Comparison of ENCODE assay signal across 26 cellular contexts in the genomic region with DNA sequence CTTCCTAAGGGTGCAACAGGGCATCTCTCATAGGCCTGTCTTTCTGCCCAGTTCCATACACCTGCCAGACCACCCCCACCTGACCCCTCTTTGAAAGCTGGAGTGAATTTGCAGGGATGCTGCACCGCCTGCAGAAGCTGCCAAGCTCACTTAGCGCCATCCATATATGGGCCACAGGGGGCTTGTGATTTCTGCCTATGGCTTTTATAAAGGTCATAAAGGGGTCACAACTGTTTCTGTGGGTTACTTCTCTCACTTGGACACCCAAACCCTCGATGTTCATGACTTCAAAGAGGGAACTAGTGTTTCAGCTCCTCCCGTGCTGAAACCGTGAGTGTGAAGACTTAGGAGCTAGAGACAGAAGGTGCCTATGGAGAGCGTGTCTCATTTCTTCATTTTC. TPM values are rescaled to one million over a fixed set of nuclear protein-coding genes. Genes with fewer than 3 reads are reported as not detected.
DNase-seq lines count a peak whose midpoint lies in the region; ATAC-seq, FAIRE-seq and TF ChIP-seq lines count a peak whose summit lies in the region.
"Had no signal": no experiment of that assay in that cellular context is flagged by ENCODE, and none has a peak within 500 bp of the region (broad histone marks: within the 10 kb centered on the region; RNA-seq: fewer than 3 reads in every experiment).

No MANE protein-coding gene starts in this region.

- no peak overlapping the region for H4K8ac ChIP-seq in H1 (ENCODE audit: extremely low read depth, insufficient read depth, low read length)

- no peak overlapping the region for H3K14ac ChIP-seq in H1 (ENCODE audit: insufficient read length)

- H2BK120ac ChIP-seq in H1 (replicated peaks; ENCODE audit: low read depth, low read length), result no peak overlapping the region

- no peaks in the 10 kb centered on the region for H3K79me1 ChIP-seq in H1 (ENCODE audit: low read depth, low read length)

- H3K36me3 ChIP-seq in left ventricle myocardium inferior, result no peaks in the 10 kb centered on the region
- H3K36me3 ChIP-seq in heart left ventricle, result no peaks in the 10 kb centered on the region
- H3K36me3 ChIP-seq in H1 (ENCODE audit: control insufficient read depth in 2 of 4, insufficient read depth in 4 of 4, low read length in 3 of 4), result no peaks in the 10 kb centered on the region
- H3K36me3 ChIP-seq in spleen, result no peaks in the 10 kb centered on the region
- H3K36me3 ChIP-seq: Peyer's patch, SJSA1, upper lobe of left lung had no signal

- H2AK5ac ChIP-seq in H1 (ENCODE audit: low read depth, low read length), result no peak overlapping the region

- H3K79me2 ChIP-seq in H1 (ENCODE audit: control insufficient read depth in 1 of 2, insufficient read depth in 2 of 2, low read length in 2 of 2), result no peaks in the 10 kb centered on the region

- TF ChIP-seq POLR2A in heart left ventricle (IDR thresholded peaks at IDR 0.05) (no peak), H1 (IDR thresholded peaks at IDR 0.05; ENCODE audit: control extremely low read depth in 1 of 2, low read depth in 2 of 2, low read length in 2 of 2) (no peak), spleen (IDR thresholded peaks at IDR 0.05) (no peak)

- no peak overlapping the region for H2BK20ac ChIP-seq in H1 (ENCODE audit: low read length)

- H4K5ac ChIP-seq in H1 (ENCODE audit: insufficient read length, low read depth, low read length), result no peak overlapping the region

- H3K23me2 ChIP-seq in H1 (ENCODE audit: low read depth, low read length), result no peaks in the 10 kb centered on the region

- DNase-seq in left ventricle myocardium inferior (no peak), heart left ventricle (no peak), NOMO-1 treated with dmso at 0.1 percent for 144 hours (lab: John Stamatoyannopoulos, UW; ENCODE audit: unreplicated experiment) (peak; percentile 20), H1 (ENCODE audit: low read depth in 1 of 2, low spot score in 2 of 2) (no peak), spleen (no peak), RCC 7860 (ENCODE audit: low spot score) (no peak)
- DNase-seq in activated CD4-positive, alpha-beta T cell treated with anti-CD3 and anti-CD28 coated beads, Interleukin-2, amount 50 U/mL, for 48 hours, result no peak
- DNase-seq: activated CD4-positive, alpha-beta T cell treated with anti-CD3 and anti-CD28 coated beads for 1 hour; activated effector memory CD4-positive, alpha-beta T cell treated with anti-CD3 and anti-CD28 coated beads, Interleukin-2, amount 50 U/mL, for 16 hours; activated T-cell treated with anti-CD3 and anti-CD28 coated beads, Interleukin-2, amount 50 U/mL, for 1 hour; central memory CD4-positive, alpha-beta T cell; DND-41; islet precursor cell; Kasumi-1; naive thymus-derived CD4-positive, alpha-beta T cell; NCI-H1092; NCI-H1694 treated with DMSO at 0.1 percent for 48 hours; NCI-H2171; Peyer's patch had no signal

- H4K91ac ChIP-seq in H1 (replicated peaks; ENCODE audit: insufficient read length, low read length), result no peak overlapping the region

- no peak overlapping the region for H3K9ac ChIP-seq in H1 (replicated peaks in 1 of 4; ENCODE audit: extremely low read depth in 1 of 4, low read depth in 3 of 4, low read length in 3 of 4)

- H3K56ac ChIP-seq in H1 (replicated peaks; ENCODE audit: insufficient read length, low read depth, low read length), result no peak overlapping the region

- H4K20me1 ChIP-seq in H1 (replicated peaks in 1 of 2; ENCODE audit: control insufficient read depth in 1 of 2, insufficient read depth in 2 of 2, low read length in 2 of 2), result no peaks in the 10 kb centered on the region

- peaks cover 45% of the 10 kb centered on the region for H3K4me1 ChIP-seq in left ventricle myocardium inferior
- peaks cover 12 to 50% (median 36%) of the 10 kb centered on the region in 12 donors for H3K4me1 ChIP-seq in heart left ventricle
- H3K4me1 ChIP-seq in H1 (replicated peaks in 1 of 4; ENCODE audit: control insufficient read depth in 3 of 4, insufficient read depth in 4 of 4, low read length in 3 of 4), result peaks cover 5 to 20% (median 13%) of the 10 kb centered on the region in 4 experiments
- peaks cover 17 to 77% (median 52%) of the 10 kb centered on the region in 6 donors for H3K4me1 ChIP-seq in spleen
- H3K4me1 ChIP-seq: Peyer's patch had no signal

- H3K27me3 ChIP-seq in left ventricle myocardium inferior (ENCODE audit: low read depth) (no peaks in the 10 kb centered on the region), heart left ventricle (no peaks in the 10 kb centered on the region), H1 (replicated peaks in 1 of 4; ENCODE audit: control insufficient read depth in 3 of 4, extremely low read depth in 1 of 4, insufficient read depth in 3 of 4, low read length in 3 of 4) (no peaks in the 10 kb centered on the region; a peak in 1 of 7 replicates), spleen (replicated peaks in 1 of 7) (no peaks in the 10 kb centered on the region)
- H3K27me3 ChIP-seq: Peyer's patch, SJSA1, upper lobe of left lung had no signal

- ATAC-seq in heart left ventricle (no peak), GM19023 (IDR thresholded peaks at IDR 0.05; ENCODE audit: unreplicated experiment) (no peak)
- ATAC-seq: A549 had no signal

- H3K27ac ChIP-seq in left ventricle myocardium inferior (replicated peaks), result peak overlapping the region; percentile 86
- peak overlapping the region in 3 of 12 donors; percentile 68 to 82 (median 72) for H3K27ac ChIP-seq in heart left ventricle
- H3K27ac ChIP-seq in H1 (ENCODE audit: low read depth, low read length), result no peak overlapping the region
- peak overlapping the region in 7 of 8 donors; percentile 45 to 82 (median 69) for H3K27ac ChIP-seq in spleen
- H3K27ac ChIP-seq: A549, SJSA1 had no signal

- H2BK15ac ChIP-seq in H1 (ENCODE audit: low read length), result no peak overlapping the region

- no peak for FAIRE-seq in H1 (lab: Jason Lieb, UNC)
- FAIRE-seq in RCC 7860 (lab: Jason Lieb, UNC), result no peak
- FAIRE-seq: A549, astrocyte, endometrium, GM18507 had no signal

- H3K9me3 ChIP-seq in left ventricle myocardium inferior (replicated peaks) (peaks cover 8% of the 10 kb centered on the region), heart left ventricle (peaks cover 0 to 10% (median 0%) of the 10 kb centered on the region in 12 donors), H1 (ENCODE audit: insufficient read depth in 2 of 2, low read depth in 1 of 2, low read length in 1 of 2) (peaks cover 7 to 10% of the 10 kb centered on the region in 2 experiments; a peak in 3 of 4 replicates), spleen (peaks cover 0 to 11% (median 7%) of the 10 kb centered on the region in 8 donors)
- H3K9me3 ChIP-seq: Peyer's patch, upper lobe of left lung had no signal

- H3K4ac ChIP-seq in H1 (replicated peaks; ENCODE audit: insufficient read length, low read depth, low read length), result no peak overlapping the region

- intact Hi-C loops in left ventricle myocardium inferior (cut with micrococcal nuclease), result no loop called here
- intact Hi-C loops in heart left ventricle (cut with DNase I), result loop anchor here in 1 of 10 donors (10.0 kb wide), 1 partner anchor 436 kb away; no protein-coding TSS in a partner anchor
- intact Hi-C loops in spleen (cut with DNase I; ENCODE audit: low total_unique reads), result no loop called here

- no peak overlapping the region for H2AFZ ChIP-seq in H1 (ENCODE audit: low read length)

- H3K23ac ChIP-seq in H1 (ENCODE audit: insufficient read length), result no peak overlapping the region

- no peak for TF ChIP-seq CTCF in left ventricle myocardium inferior (IDR thresholded peaks at IDR 0.05; ENCODE audit: borderline replicate concordance)
- no peak for TF ChIP-seq CTCF in heart left ventricle (IDR thresholded peaks at IDR 0.05)
- no peak for TF ChIP-seq CTCF in H1 (IDR thresholded peaks at IDR 0.05; ENCODE audit: control extremely low read depth in 1 of 3, insufficient read depth in 1 of 3, low read depth in 1 of 3, low read length in 3 of 3)
- TF ChIP-seq CTCF in spleen (IDR thresholded peaks at IDR 0.05 in 8 of 11, conservative IDR thresholded peaks at IDR 0.05 in 3 of 11), result no peak

- TF ChIP-seq RAD21 in H1 (IDR thresholded peaks at IDR 0.05 in 1 of 2, conservative IDR thresholded peaks at IDR 0.05 in 1 of 2; ENCODE audit: low read depth in 2 of 2, low read length in 2 of 2), result no peak

- H3K4me3 ChIP-seq in left ventricle myocardium inferior (no peak overlapping the region), heart left ventricle (no peak overlapping the region), H1 (ENCODE audit: extremely low read depth in 1 of 4, insufficient read depth in 2 of 4, low read depth in 3 of 4, low read length in 4 of 4) (no peak overlapping the region), spleen (no peak overlapping the region)
- H3K4me3 ChIP-seq: A549, Peyer's patch, SJSA1, upper lobe of left lung had no signal

- POLR2A ChIA-PET in H1 (lab: Charles Lee; ENCODE audit: partially characterized antibody), result interaction anchor here (1.3 to 1.4 kb wide), 2 partner anchors 9 to 101 kb away, joined by 3 read pairs; no protein-coding TSS in a partner anchor

- 0 out of 2 replicates have a peak overlapping the region, but pooled peaks have one; percentile 60 for H2BK12ac ChIP-seq in H1 (ENCODE audit: low read depth, low read length)

- TF ChIP-seq EP300 in H1 (IDR thresholded peaks at IDR 0.05; ENCODE audit: borderline replicate concordance in 1 of 2, low read depth in 2 of 2, low read length in 2 of 2), result no peak

- CTCF ChIA-PET in H1 (lab: Charles Lee; ENCODE audit: partially characterized antibody), result interaction anchor here (0.7 to 4.0 kb wide), 10 partner anchors 11 to 210 kb away, joined by 3 to 34 read pairs (median 4); no protein-coding TSS in a partner anchor

- no peak overlapping the region for H2BK5ac ChIP-seq in H1 (ENCODE audit: low read depth, low read length)

- no peak overlapping the region for H3K4me2 ChIP-seq in H1 (ENCODE audit: insufficient read depth in 1 of 2, low read depth in 2 of 2, low read length in 2 of 2)
- H3K4me2 ChIP-seq: A549 had no signal

- 89 to 94% (median 89%) methylated on average over 6 of the region's 6 CpGs for WGBS in heart left ventricle, 4 donors
- 97% methylated on average over 6 of the region's 6 CpGs; no CpG with 5 or more reads in 1 of the 2 experiments for WGBS in H1 (ENCODE audit: extremely low coverage in 1 of 2, insufficient coverage in 1 of 2, insufficient read length in 1 of 2, insufficient replicate concordance in 2 of 2, low coverage in 1 of 2, low lambda C conversion rate in 2 of 2, missing lambda C conversion rate in 1 of 2), 2 experiments
- 69 to 77% (median 73%) methylated on average over 6 of the region's 6 CpGs for WGBS in spleen, 5 donors

- H3K18ac ChIP-seq in H1 (ENCODE audit: extremely low read depth, low read length), result no peak overlapping the region

RNA-seq across cellular contexts. Expression of a gene that starts 23.9 kb away (rescaled TPM):
- total RNA-seq in left ventricle myocardium inferior, result 5.3 TPM
- total RNA-seq in heart left ventricle, result 10 to 100 TPM in 1 of 9 donors, 1 to 10 TPM in 8; 4.0 to 13.2 (median 5.5) TPM
- 1 to 10 TPM; 2.2 to 4.0 TPM for polyA plus RNA-seq in heart left ventricle
- total RNA-seq in H1 (2021; fragmentation: NEBNext Ultra II Directional; extraction: Animal tissue kit (Norgen Biotek cat#: 25700)), result 19.0 and 19.6 TPM in 2 replicates
- polyA plus RNA-seq in H1 (2011; rRNA removed), result 9.6 and 13.6 TPM in 2 replicates
- polyA plus RNA-seq in H1 (2011; cell fraction: cytosol; rRNA removed), result 14.1 TPM
- polyA plus RNA-seq in H1 (2011; cell fraction: nucleus; rRNA removed), result 14.5 TPM
- 12.3 to 15.0 TPM (median 12.8 TPM) in 4 replicates for polyA plus RNA-seq in H1 (2012, experiment 1 of 2)
- polyA plus RNA-seq in H1 (2012, experiment 2 of 2), result 6.5 TPM
- 6.0 TPM for polyA plus RNA-seq in H1 (2013, experiment 1 of 2)
- 5.3 TPM for polyA plus RNA-seq in H1 (2013, experiment 2 of 2)
- polyA minus RNA-seq in H1 (2011; rRNA and poly(A)+ RNA removed), result 15.7 and 18.2 TPM in 2 replicates
- polyA minus RNA-seq in H1 (2011; cell fraction: cytosol; rRNA and poly(A)+ RNA removed), result 18.6 TPM
- 16.5 TPM for polyA minus RNA-seq in H1 (2011; cell fraction: nucleus; rRNA and poly(A)+ RNA removed)
- total RNA-seq in spleen, result 10 to 100 TPM in 5 of 7 donors, 1 to 10 TPM in 2; 9.4 to 14.9 (median 11.1) TPM
- polyA plus RNA-seq in spleen, result 1 to 10 TPM; 1.5 to 2.7 (median 1.5) TPM
